Comparison of ENCODE assay signal across 13 cellular contexts in genomic region chr6:32641785-32642365, GRCh38. TPM values are rescaled to one million over a fixed set of nuclear protein-coding genes. Genes with fewer than 3 reads are reported as not detected.
DNase-seq lines count a peak whose midpoint lies in the region; ATAC-seq, FAIRE-seq and TF ChIP-seq lines count a peak whose summit lies in the region.
"Not testable (repeated sequence)": the region's sequence is repeated elsewhere in the genome, so short reads cannot be mapped to it uniquely, and the experiment has no call there.
"Had no signal": no experiment of that assay in that cellular context is flagged by ENCODE, and none has a peak within 500 bp of the region (broad histone marks: within the 10 kb centered on the region; RNA-seq: fewer than 3 reads in every experiment).

No MANE protein-coding gene starts in this region.

- H3K4me3 Mint-ChIP-seq in CD14-positive monocyte, result peak overlapping the region; percentile 24 to 35
- H3K4me3 Mint-ChIP-seq in activated CD4-positive, alpha-beta memory T cell treated with anti-CD3 and anti-CD28 coated beads, Interleukin-2, amount 10 ng/mL, durations not matched to agents 7 days and 5 days, result not testable (repeated sequence)
- peak overlapping the region; percentile 28 for H3K4me3 Mint-ChIP-seq in activated naive CD8-positive, alpha-beta T cell treated with anti-CD3 and anti-CD28 coated beads, Interleukin-2, amount 10 ng/mL, durations not matched to agents 7 days and 5 days
- H3K4me3 Mint-ChIP-seq in effector memory CD8-positive, alpha-beta T cell, result peak overlapping the region; percentile 24 to 32
- H3K4me3 Mint-ChIP-seq in natural killer cell, result peak overlapping the region; percentile 65

- peak overlapping the region in 4 of 7 donors; percentile 26 to 79 (median 70) for H3K27ac Mint-ChIP-seq in CD14-positive monocyte
- peak overlapping the region; percentile 4 for H3K27ac Mint-ChIP-seq in activated CD4-positive, alpha-beta memory T cell treated with anti-CD3 and anti-CD28 coated beads, Interleukin-2, amount 10 ng/mL, durations not matched to agents 7 days and 5 days
- H3K27ac Mint-ChIP-seq in activated naive CD8-positive, alpha-beta T cell treated with anti-CD3 and anti-CD28 coated beads, Interleukin-2, amount 10 ng/mL, durations not matched to agents 7 days and 5 days, result peak overlapping the region; percentile 13
- H3K27ac Mint-ChIP-seq in effector memory CD8-positive, alpha-beta T cell, result peak overlapping the region; percentile 36 to 41
- peak overlapping the region; percentile 50 to 74 for H3K27ac Mint-ChIP-seq in natural killer cell

- H3K9me3 Mint-ChIP-seq in CD14-positive monocyte; activated CD4-positive, alpha-beta memory T cell treated with anti-CD3 and anti-CD28 coated beads, Interleukin-2, amount 10 ng/mL, durations not matched to agents 7 days and 5 days; activated naive CD8-positive, alpha-beta T cell treated with anti-CD3 and anti-CD28 coated beads, Interleukin-2, amount 10 ng/mL, durations not matched to agents 7 days and 5 days; effector memory CD8-positive, alpha-beta T cell; natural killer cell: not testable (repeated sequence)

- not testable (repeated sequence) for TF ChIP-seq CTCF in CD14-positive monocyte (IDR thresholded peaks at IDR 0.05); natural killer cell (IDR thresholded peaks at IDR 0.05)

- POLR2A ChIA-PET in activated CD4-positive, alpha-beta memory T cell treated with anti-CD3 and anti-CD28 coated beads, Interleukin-2, amount 10 ng/mL, durations not matched to agents 7 days and 5 days (lab: Charles Lee), result interaction anchor here (0.7 kb wide), 1 partner anchor 25 kb away, joined by 3 read pairs; the partner anchor contains the start of gene HLA-DQB1
- POLR2A ChIA-PET in activated naive CD8-positive, alpha-beta T cell treated with anti-CD3 and anti-CD28 coated beads, Interleukin-2, amount 10 ng/mL, durations not matched to agents 7 days and 5 days (lab: Charles Lee), result not testable (repeated sequence)

- intact Hi-C loops in CD14-positive monocyte (cut with micrococcal nuclease), result loop anchor here in 1 of 2 donors (5.0 kb wide), 1 partner anchor 100 kb away; the partner anchor contains the start of gene HLA-DQA2
- intact Hi-C loops in natural killer cell (cut with micrococcal nuclease), result not testable (repeated sequence)

- peak; percentile 82 for FAIRE-seq in GM18507 (lab: Jason Lieb, UNC)

- peaks cover 43 to 48% of the 10 kb centered on the region in 2 donors for H3K36me3 Mint-ChIP-seq in CD14-positive monocyte
- H3K36me3 Mint-ChIP-seq in activated CD4-positive, alpha-beta memory T cell treated with anti-CD3 and anti-CD28 coated beads, Interleukin-2, amount 10 ng/mL, durations not matched to agents 7 days and 5 days (ENCODE audit: low read depth), result peaks cover 25% of the 10 kb centered on the region
- H3K36me3 Mint-ChIP-seq in activated naive CD8-positive, alpha-beta T cell treated with anti-CD3 and anti-CD28 coated beads, Interleukin-2, amount 10 ng/mL, durations not matched to agents 7 days and 5 days; natural killer cell: not testable (repeated sequence)
- H3K36me3 Mint-ChIP-seq in effector memory CD8-positive, alpha-beta T cell (ENCODE audit: insufficient read depth), result peaks cover 22% of the 10 kb centered on the region

- CTCF ChIA-PET in activated CD4-positive, alpha-beta memory T cell treated with anti-CD3 and anti-CD28 coated beads, Interleukin-2, amount 10 ng/mL, durations not matched to agents 7 days and 5 days (lab: Charles Lee), result not testable (repeated sequence)

- peaks cover 0 to 11% (median 8%) of the 10 kb centered on the region in 3 donors for H3K27me3 Mint-ChIP-seq in CD14-positive monocyte (ENCODE audit: low read depth in 3 of 3)
- H3K27me3 Mint-ChIP-seq in activated CD4-positive, alpha-beta memory T cell treated with anti-CD3 and anti-CD28 coated beads, Interleukin-2, amount 10 ng/mL, durations not matched to agents 7 days and 5 days, result peaks cover 16% of the 10 kb centered on the region
- H3K27me3 Mint-ChIP-seq in activated naive CD8-positive, alpha-beta T cell treated with anti-CD3 and anti-CD28 coated beads, Interleukin-2, amount 10 ng/mL, durations not matched to agents 7 days and 5 days, result peaks cover 13% of the 10 kb centered on the region
- H3K27me3 Mint-ChIP-seq in effector memory CD8-positive, alpha-beta T cell, result not testable (repeated sequence)
- H3K27me3 Mint-ChIP-seq in natural killer cell (ENCODE audit: low read depth in 2 of 2), result peaks cover 6 to 18% of the 10 kb centered on the region in 2 donors

- peak; percentile 50 for ATAC-seq in activated naive CD8-positive, alpha-beta T cell treated with anti-CD3 and anti-CD28 coated beads, Interleukin-2, amount 10 ng/mL, durations not matched to agents 7 days and 5 days (ENCODE audit: low read depth)
- ATAC-seq in effector memory CD8-positive, alpha-beta T cell (replicated peaks), result peak; percentile 47
- peak in 2 of 3 donors; percentile 54 to 56 for ATAC-seq in natural killer cell

- DNase-seq in CD14-positive monocyte (ENCODE audit: low spot score); GM18507 (ENCODE audit: extremely low spot score, insufficient read length, low read depth); activated CD4-positive, alpha-beta memory T cell treated with anti-CD3 and anti-CD28 coated beads, Interleukin-2, amount 10 ng/mL, durations not matched to agents 7 days and 5 days; activated naive CD8-positive, alpha-beta T cell treated with anti-CD3 and anti-CD28 coated beads, Interleukin-2, amount 10 ng/mL, durations not matched to agents 7 days and 5 days; effector memory CD8-positive, alpha-beta T cell; natural killer cell: not testable (repeated sequence)
- peak; percentile 32 for DNase-seq in NK-92 treated with Interleukin-12 subunit alpha and Interleukin-12 subunit beta, amount 100 ng/mL, for 24 hours (lab: John Stamatoyannopoulos, UW)

- H3K4me1 Mint-ChIP-seq in CD14-positive monocyte (peaks cover 36% of the 10 kb centered on the region), natural killer cell (peaks cover 27 to 40% of the 10 kb centered on the region in 2 donors)
- peaks cover 39% of the 10 kb centered on the region for H3K4me1 Mint-ChIP-seq in activated CD4-positive, alpha-beta memory T cell treated with anti-CD3 and anti-CD28 coated beads, Interleukin-2, amount 10 ng/mL, durations not matched to agents 7 days and 5 days
- H3K4me1 Mint-ChIP-seq in activated naive CD8-positive, alpha-beta T cell treated with anti-CD3 and anti-CD28 coated beads, Interleukin-2, amount 10 ng/mL, durations not matched to agents 7 days and 5 days, result peaks cover 19% of the 10 kb centered on the region
- H3K4me1 Mint-ChIP-seq in effector memory CD8-positive, alpha-beta T cell (ENCODE audit: low read depth in 2 of 2), result peaks cover 20 to 52% of the 10 kb centered on the region in 2 donors

RNA-seq across cellular contexts. Expression of gene HLA-DQA1, which starts 4.7 kb away (rescaled TPM):
- 100 to 1,000 TPM in 1 of 2 donors, 10 to 100 TPM in 1; 98.1 to 191 TPM for polyA plus RNA-seq in CD14-positive monocyte
- 10 to 100 TPM; 35.4 to 41.1 TPM for total RNA-seq in activated CD4-positive, alpha-beta memory T cell treated with anti-CD3 and anti-CD28 coated beads, Interleukin-2, amount 10 ng/mL, durations not matched to agents 7 days and 5 days
- 1 to 10 TPM; 3.9 to 4.6 TPM for total RNA-seq in activated naive CD8-positive, alpha-beta T cell treated with anti-CD3 and anti-CD28 coated beads, Interleukin-2, amount 10 ng/mL, durations not matched to agents 7 days and 5 days
- 10 to 100 TPM in 2 of 3 donors, 1 to 10 TPM in 1; 7.0 to 46.7 (median 39.9) TPM for total RNA-seq in natural killer cell
- total RNA-seq: G401, H4, IMR-90, NCI-H460, SJSA1 had no signal
- polyA plus RNA-seq: BJ, IMR-90 had no signal

RNA-seq across cellular contexts. Expression of gene HLA-DQB1, which starts 24.6 kb away (rescaled TPM):
- 100 to 1,000 TPM; 246 to 638 TPM for polyA plus RNA-seq in CD14-positive monocyte
- total RNA-seq in activated CD4-positive, alpha-beta memory T cell treated with anti-CD3 and anti-CD28 coated beads, Interleukin-2, amount 10 ng/mL, durations not matched to agents 7 days and 5 days, result 10 to 100 TPM; 74.4 to 74.6 TPM
- total RNA-seq in activated naive CD8-positive, alpha-beta T cell treated with anti-CD3 and anti-CD28 coated beads, Interleukin-2, amount 10 ng/mL, durations not matched to agents 7 days and 5 days, result 10 to 100 TPM; 16.5 to 19.0 TPM
- 10 to 100 TPM; 24.8 to 97.3 (median 25.5) TPM for total RNA-seq in natural killer cell
- total RNA-seq: G401, H4, IMR-90, SJSA1 had no signal
- polyA plus RNA-seq: BJ, IMR-90 had no signal

RNA-seq across cellular contexts. Expression of gene HLA-DRB1, which starts 52.2 kb away (rescaled TPM):
- 1,000 to 10,000 TPM; 2,645 to 2,792 TPM for polyA plus RNA-seq in CD14-positive monocyte
- total RNA-seq in activated CD4-positive, alpha-beta memory T cell treated with anti-CD3 and anti-CD28 coated beads, Interleukin-2, amount 10 ng/mL, durations not matched to agents 7 days and 5 days, result 100 to 1,000 TPM; 155 TPM
- total RNA-seq in activated naive CD8-positive, alpha-beta T cell treated with anti-CD3 and anti-CD28 coated beads, Interleukin-2, amount 10 ng/mL, durations not matched to agents 7 days and 5 days, result 10 to 100 TPM; 11.8 to 12.1 TPM
- 100 to 1,000 TPM in 1 of 3 donors, 10 to 100 TPM in 2; 42.8 to 123 (median 53.9) TPM for total RNA-seq in natural killer cell
- total RNA-seq: G401, IMR-90, SJSA1 had no signal
- polyA plus RNA-seq: BJ, IMR-90 had no signal

Comparison
In these comparisons a context has a peak if more than half of its experiments do, and no peak if none do; other contexts are left out.
1. H3K27ac Mint-ChIP-seq: peak in every context shown above with its lines; median percentile 70 in CD14-positive monocyte; 62 in natural killer cell; 38 in effector memory CD8-positive, alpha-beta T cell; 13 in activated naive CD8-positive, alpha-beta T cell treated with anti-CD3 and anti-CD28 coated beads, Interleukin-2, amount 10 ng/mL, durations not matched to agents 7 days and 5 days; 4 in activated CD4-positive, alpha-beta memory T cell treated with anti-CD3 and anti-CD28 coated beads, Interleukin-2, amount 10 ng/mL, durations not matched to agents 7 days and 5 days.